In the genomic region with DNA sequence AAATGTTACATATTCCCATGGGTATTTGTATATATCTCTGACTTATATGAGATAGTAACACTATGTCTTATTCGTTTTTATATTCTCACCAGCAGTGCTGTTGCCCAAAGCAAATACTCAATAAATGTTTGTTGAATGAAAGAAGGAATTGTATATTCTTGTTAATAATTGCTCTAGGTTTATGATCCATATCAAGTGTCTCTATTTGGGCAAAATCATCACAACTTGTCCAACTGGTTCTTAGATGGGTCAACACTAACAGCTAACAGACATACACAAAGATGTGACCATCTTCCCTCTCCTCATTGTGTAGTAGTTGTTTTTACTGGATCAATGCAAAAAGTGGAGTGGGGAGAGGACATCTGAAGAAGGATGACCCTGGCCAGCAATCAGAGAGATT, we compare ENCODE assay signal across 26 cellular contexts. TPM values are rescaled to one million over a fixed set of nuclear protein-coding genes. Genes with fewer than 3 reads are reported as not detected.
"Had no signal": no experiment of that assay in that cellular context is flagged by ENCODE, and none has a peak within 500 bp of the region (broad histone marks: within the 10 kb centered on the region; RNA-seq: fewer than 3 reads in every experiment).

No MANE protein-coding gene starts in this region.

- H3K27ac Mint-ChIP-seq: endodermal cell; memory B cell; natural killer cell; stimulated activated effector memory CD8-positive, alpha-beta T cell treated with anti-CD3 and anti-CD28 coated beads, Interleukin-12 subunit alpha, Interleukin-12 subunit beta, amount 100 ng/mL, for 72 hours had no signal

- H3K4me3 Mint-ChIP-seq: endodermal cell; memory B cell; natural killer cell; neural crest cell; stimulated activated effector memory CD8-positive, alpha-beta T cell treated with anti-CD3 and anti-CD28 coated beads, Interleukin-12 subunit alpha, Interleukin-12 subunit beta, amount 100 ng/mL, for 72 hours had no signal

- H3K4me3 ChIP-seq: gastroesophageal sphincter, heart left ventricle, hepatocyte, lung, pancreas, right lobe of liver, smooth muscle cell, stomach, thyroid gland, vagina had no signal

- H3K4me1 ChIP-seq: gastroesophageal sphincter, pancreas, right lobe of liver, stomach, thyroid gland, vagina had no signal

- H3K4me1 Mint-ChIP-seq: neural crest cell; stimulated activated effector memory CD8-positive, alpha-beta T cell treated with anti-CD3 and anti-CD28 coated beads, Interleukin-12 subunit alpha, Interleukin-12 subunit beta, amount 100 ng/mL, for 72 hours had no signal

- FAIRE-seq: kidney, pancreas had no signal

- H3K27me3 Mint-ChIP-seq: memory B cell had no signal

- H3K27me3 ChIP-seq: gastroesophageal sphincter, heart left ventricle, hepatocyte, pancreas, right lobe of liver, stomach, thyroid gland, vagina had no signal

- H3K36me3 ChIP-seq: gastroesophageal sphincter, heart left ventricle, neutrophil, pancreas, right lobe of liver, stomach, thyroid gland, vagina had no signal

- H3K27ac ChIP-seq: epithelial cell of prostate, gastroesophageal sphincter, heart left ventricle, hepatocyte, neutrophil, pancreas, right lobe of liver, stomach, thyroid gland, vagina had no signal

- H3K9me3 ChIP-seq: gastroesophageal sphincter, heart left ventricle, neutrophil, pancreas, right lobe of liver, stomach, thyroid gland, vagina had no signal

- H3K36me3 Mint-ChIP-seq: memory B cell; natural killer cell; stimulated activated effector memory CD8-positive, alpha-beta T cell treated with anti-CD3 and anti-CD28 coated beads, Interleukin-12 subunit alpha, Interleukin-12 subunit beta, amount 100 ng/mL, for 72 hours had no signal

- DNase-seq: effector CD8-positive, alpha-beta T cell; endodermal cell; foreskin fibroblast; heart left ventricle; kidney; natural killer cell; pancreas; right lobe of liver; stimulated activated CD4-positive, alpha-beta T cell treated with anti-CD3 and anti-CD28 coated beads, Interleukin-12 subunit alpha, Interleukin-12 subunit beta, amount 100 ng/mL, for 4 hours; stimulated activated CD4-positive, alpha-beta T cell treated with anti-CD3 and anti-CD28 coated beads, Interleukin-1b, Interleukin-23, amount 100 ng/mL, for 48 hours; stimulated activated CD4-positive, alpha-beta T cell treated with anti-CD3 and anti-CD28 coated beads, Interleukin-4, amount 100 ng/mL, for 24 hours; stimulated activated naive CD4-positive, alpha-beta T cell treated with Interleukin-2 at 50 U/mL for 16 hours; thyroid gland; trophoblast cell had no signal

- H3K9me3 Mint-ChIP-seq: memory B cell; natural killer cell; stimulated activated effector memory CD8-positive, alpha-beta T cell treated with anti-CD3 and anti-CD28 coated beads, Interleukin-12 subunit alpha, Interleukin-12 subunit beta, amount 100 ng/mL, for 72 hours had no signal

RNA-seq across cellular contexts. Expression of a gene that starts 6.6 kb away (rescaled TPM):
- total RNA-seq: mononuclear cell, vagina had no signal
